Comparison of ENCODE assay signal across 1 cellular context in the genomic region with DNA sequence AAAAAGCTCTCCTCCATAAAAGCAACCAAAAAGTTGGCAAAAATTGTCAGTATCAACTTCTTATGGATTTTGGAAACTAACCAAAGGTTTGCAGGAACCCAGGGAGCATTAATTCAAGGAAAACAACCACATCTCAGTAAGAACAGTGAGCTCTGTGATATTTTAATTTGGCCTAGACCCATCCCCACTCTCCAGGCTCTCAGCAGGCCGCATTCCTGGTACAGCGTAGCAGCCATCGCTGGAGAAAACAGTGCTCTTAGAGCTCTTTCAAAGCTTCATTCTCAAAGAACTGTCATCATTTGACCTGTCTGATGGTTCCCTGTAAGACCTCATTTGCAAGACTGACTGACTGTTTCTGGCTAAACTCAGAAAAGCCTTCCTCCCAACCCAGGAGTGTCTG.
TF ChIP-seq lines count a peak whose summit lies in the region.

No MANE protein-coding gene starts in this region.

TF ChIP-seq in GM23338, 12 proteins besides CTCF, POLR2A, EP300 and RAD21 (continued from another document):
- TF ChIP-seq, protein P1, sequence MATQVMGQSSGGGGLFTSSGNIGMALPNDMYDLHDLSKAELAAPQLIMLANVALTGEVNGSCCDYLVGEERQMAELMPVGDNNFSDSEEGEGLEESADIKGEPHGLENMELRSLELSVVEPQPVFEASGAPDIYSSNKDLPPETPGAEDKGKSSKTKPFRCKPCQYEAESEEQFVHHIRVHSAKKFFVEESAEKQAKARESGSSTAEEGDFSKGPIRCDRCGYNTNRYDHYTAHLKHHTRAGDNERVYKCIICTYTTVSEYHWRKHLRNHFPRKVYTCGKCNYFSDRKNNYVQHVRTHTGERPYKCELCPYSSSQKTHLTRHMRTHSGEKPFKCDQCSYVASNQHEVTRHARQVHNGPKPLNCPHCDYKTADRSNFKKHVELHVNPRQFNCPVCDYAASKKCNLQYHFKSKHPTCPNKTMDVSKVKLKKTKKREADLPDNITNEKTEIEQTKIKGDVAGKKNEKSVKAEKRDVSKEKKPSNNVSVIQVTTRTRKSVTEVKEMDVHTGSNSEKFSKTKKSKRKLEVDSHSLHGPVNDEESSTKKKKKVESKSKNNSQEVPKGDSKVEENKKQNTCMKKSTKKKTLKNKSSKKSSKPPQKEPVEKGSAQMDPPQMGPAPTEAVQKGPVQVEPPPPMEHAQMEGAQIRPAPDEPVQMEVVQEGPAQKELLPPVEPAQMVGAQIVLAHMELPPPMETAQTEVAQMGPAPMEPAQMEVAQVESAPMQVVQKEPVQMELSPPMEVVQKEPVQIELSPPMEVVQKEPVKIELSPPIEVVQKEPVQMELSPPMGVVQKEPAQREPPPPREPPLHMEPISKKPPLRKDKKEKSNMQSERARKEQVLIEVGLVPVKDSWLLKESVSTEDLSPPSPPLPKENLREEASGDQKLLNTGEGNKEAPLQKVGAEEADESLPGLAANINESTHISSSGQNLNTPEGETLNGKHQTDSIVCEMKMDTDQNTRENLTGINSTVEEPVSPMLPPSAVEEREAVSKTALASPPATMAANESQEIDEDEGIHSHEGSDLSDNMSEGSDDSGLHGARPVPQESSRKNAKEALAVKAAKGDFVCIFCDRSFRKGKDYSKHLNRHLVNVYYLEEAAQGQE (IDR thresholded peaks at IDR 0.05; ENCODE audit: unreplicated experiment) = no peak
- TF ChIP-seq CREB1 (CRISPR knock-in tag; IDR thresholded peaks at IDR 0.05; ENCODE audit: low read depth) = no peak
TF ChIP-seq in GM23338: peak in this region for 2.
